4 cellular contexts compared by ENCODE assay signal in the genomic region with DNA sequence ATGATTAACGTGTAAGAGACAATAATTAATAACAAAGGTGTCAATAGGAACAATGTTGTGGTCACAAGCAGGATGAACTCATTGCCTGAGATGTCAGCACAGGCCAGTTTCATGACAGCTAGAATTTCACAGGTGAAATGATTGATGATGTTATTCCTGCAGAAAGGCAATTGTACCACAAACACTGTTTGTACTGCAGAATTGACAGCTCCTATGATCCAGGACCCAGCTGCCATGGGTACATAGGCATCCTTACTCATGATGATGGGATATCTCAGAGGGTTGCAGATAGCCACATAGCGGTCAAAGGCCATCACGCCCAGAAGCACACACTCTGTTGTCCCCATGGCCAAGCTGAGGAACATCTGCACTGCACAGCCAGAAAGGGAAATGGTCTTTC. TPM values are rescaled to one million over a fixed set of nuclear protein-coding genes. Genes with fewer than 3 reads are reported as not detected.
"Had no signal": no experiment of that assay in that cellular context is flagged by ENCODE, and none has a peak within 500 bp of the region (broad histone marks: within the 10 kb centered on the region; RNA-seq: fewer than 3 reads in every experiment).

No MANE protein-coding gene starts in this region.

RNA-seq across cellular contexts. Expression of a gene that starts 0.5 kb away (rescaled TPM):
- total RNA-seq: LHCN-M2, M059J, MCF 10A, NCI-H460 had no signal

RNA-seq across cellular contexts. Expression of a gene that starts 6.7 kb away (rescaled TPM):
- total RNA-seq: LHCN-M2, M059J, MCF 10A, NCI-H460 had no signal

RNA-seq across cellular contexts. Expression of a gene that starts 19.3 kb away (rescaled TPM):
- total RNA-seq: LHCN-M2, M059J, MCF 10A, NCI-H460 had no signal

RNA-seq across cellular contexts. Expression of a gene that starts 29.8 kb away (rescaled TPM):
- total RNA-seq: LHCN-M2, M059J, MCF 10A, NCI-H460 had no signal
